ENCODE assay signal across 8 cellular contexts in genomic region chr19:38650911-38651584, GRCh38. TPM values are rescaled to one million over a fixed set of nuclear protein-coding genes. Genes with fewer than 3 reads are reported as not detected.
DNase-seq lines count a peak whose midpoint lies in the region; ATAC-seq, FAIRE-seq and TF ChIP-seq lines count a peak whose summit lies in the region.

No MANE protein-coding gene starts in this region.

- peak overlapping the region; percentile 90 for H3K4me2 ChIP-seq in neural progenitor cell

- H3K27ac ChIP-seq in endodermal cell (ENCODE audit: low read depth, low read length), result no peak overlapping the region
- H3K27ac ChIP-seq in neural progenitor cell, result no peak overlapping the region

- H4K20me1 ChIP-seq in neural progenitor cell (ENCODE audit: low read depth), result peaks cover 81% of the 10 kb centered on the region

- peaks cover 18% of the 10 kb centered on the region for H3K4me1 ChIP-seq in endodermal cell (ENCODE audit: control insufficient read depth, insufficient read depth, low read length)
- H3K4me1 ChIP-seq in neural progenitor cell, result peaks cover 44% of the 10 kb centered on the region

- H3K27ac Mint-ChIP-seq in endodermal cell (peak overlapping the region; percentile 90), neural progenitor cell (no peak overlapping the region)

- peak overlapping the region; percentile 100 for H3K4me3 Mint-ChIP-seq in endodermal cell
- H3K4me3 Mint-ChIP-seq in neural progenitor cell, result peak overlapping the region; percentile 35

- no peak for ATAC-seq in GM18520 (IDR thresholded peaks at IDR 0.05; ENCODE audit: unreplicated experiment)

- H3K9me3 ChIP-seq in endodermal cell (ENCODE audit: control insufficient read depth, low read length) (no peaks in the 10 kb centered on the region), neural progenitor cell (ENCODE audit: low read depth) (no peaks in the 10 kb centered on the region)

- peaks cover 85% of the 10 kb centered on the region for H3K79me2 ChIP-seq in neural progenitor cell (ENCODE audit: low read depth)

- H3K27me3 ChIP-seq in endodermal cell (ENCODE audit: control insufficient read depth, insufficient read depth, low read length, poor library complexity, severe bottlenecking) (no peaks in the 10 kb centered on the region), neural progenitor cell (no peaks in the 10 kb centered on the region)

- H3K4me3 ChIP-seq in endodermal cell (ENCODE audit: low read length) (peak overlapping the region; percentile 99), neural progenitor cell (no peak overlapping the region)

- H2AFZ ChIP-seq in neural progenitor cell (replicated peaks), result no peak overlapping the region

- TF ChIP-seq CTCF in endodermal cell (conservative IDR thresholded peaks at IDR 0.05) (no peak), neural progenitor cell (IDR thresholded peaks at IDR 0.05) (no peak)

- peaks cover 21% of the 10 kb centered on the region for H3F3A ChIP-seq in neural progenitor cell (ENCODE audit: low read depth)

- H3K9ac ChIP-seq in endodermal cell (ENCODE audit: extremely low read depth, low read length, poor library complexity, severe bottlenecking), result no peak overlapping the region
- H3K9ac ChIP-seq in neural progenitor cell, result no peak overlapping the region

- peaks cover 67% of the 10 kb centered on the region for H3K4me1 Mint-ChIP-seq in endodermal cell
- H3K4me1 Mint-ChIP-seq in neural progenitor cell, result peaks cover 49% of the 10 kb centered on the region

- H3K36me3 Mint-ChIP-seq in endodermal cell (ENCODE audit: low read depth) (peaks cover 3% of the 10 kb centered on the region), neural progenitor cell (peaks cover 8% of the 10 kb centered on the region)

- FAIRE-seq in HTR-8/SVneo (lab: Jason Lieb, UNC), result no peak

- DNase-seq in CD1c-positive myeloid dendritic cell (ENCODE audit: extremely low spot score), result peak; percentile 71
- DNase-seq in OCI-M1 (lab: John Stamatoyannopoulos, UW), result peak; percentile 35
- DNase-seq in endodermal cell, result no peak
- no peak for DNase-seq in neural progenitor cell (ENCODE audit: low spot score)
- DNase-seq in GDM1 (lab: John Stamatoyannopoulos, UW), result no peak
- no peak for DNase-seq in HTR-8/SVneo (ENCODE audit: insufficient read length, low spot score)
- DNase-seq in anterior cingulate cortex (lab: John Stamatoyannopoulos, UW), result no peak

- peaks cover 33% of the 10 kb centered on the region for H3K36me3 ChIP-seq in endodermal cell (ENCODE audit: control insufficient read depth, insufficient read depth, low read length)
- H3K36me3 ChIP-seq in neural progenitor cell, result no peaks in the 10 kb centered on the region

- H3K9me3 Mint-ChIP-seq in endodermal cell (no peaks in the 10 kb centered on the region), neural progenitor cell (no peaks in the 10 kb centered on the region)

- no peaks in the 10 kb centered on the region for H3K27me3 Mint-ChIP-seq in endodermal cell (ENCODE audit: insufficient read depth)
- H3K27me3 Mint-ChIP-seq in neural progenitor cell (ENCODE audit: insufficient read depth, low read depth), result peaks cover 2% of the 10 kb centered on the region

- 88 to 90% methylated on average over 4 to 12 of the region's 12 CpGs for WGBS in endodermal cell (ENCODE audit: insufficient coverage in 1 of 2, insufficient read length in 1 of 2), 2 experiments

RNA-seq across cellular contexts. Expression of gene ACTN4, which starts 3.6 kb away (rescaled TPM):
- 100 to 1,000 TPM; 378 to 437 TPM for total RNA-seq in endodermal cell
- 322 TPM for polyA plus RNA-seq in endodermal cell (2013, experiment 1 of 2)
- 298 TPM for polyA plus RNA-seq in endodermal cell (2013, experiment 2 of 2)
- 127 and 233 TPM in 2 replicates for total RNA-seq in neural progenitor cell (ENCODE audit: low replicate concordance)

RNA-seq across cellular contexts. Expression of gene EIF3K, which starts 32.1 kb away (rescaled TPM):
- total RNA-seq in endodermal cell (100 to 1,000 TPM; 303 to 334 TPM), neural progenitor cell (ENCODE audit: low replicate concordance) (261 and 432 TPM in 2 replicates)
- 248 TPM for polyA plus RNA-seq in endodermal cell (2013, experiment 1 of 2)
- 218 TPM for polyA plus RNA-seq in endodermal cell (2013, experiment 2 of 2)

RNA-seq across cellular contexts. Expression of gene MAP4K1, which starts 33.3 kb away (rescaled TPM):
- total RNA-seq in endodermal cell, result 10 to 100 TPM; 12.3 to 17.8 TPM
- 3.8 TPM for polyA plus RNA-seq in endodermal cell (2013, experiment 1 of 2)
- polyA plus RNA-seq in endodermal cell (2013, experiment 2 of 2), result 5.5 TPM
- 1.9 and 3.6 TPM in 2 replicates for total RNA-seq in neural progenitor cell (ENCODE audit: low replicate concordance)

Comparison
In these comparisons a context has a peak if more than half of its experiments do, and no peak if none do; other contexts are left out.
1. DNase-seq: peak in CD1c-positive myeloid dendritic cell (single experiment) and OCI-M1 (single experiment); none in endodermal cell (single experiment), neural progenitor cell (single experiment), GDM1 (single experiment), HTR-8/SVneo (single experiment) and anterior cingulate cortex (0 of 58).